1 cellular context compared by ENCODE assay signal in the genomic region with DNA sequence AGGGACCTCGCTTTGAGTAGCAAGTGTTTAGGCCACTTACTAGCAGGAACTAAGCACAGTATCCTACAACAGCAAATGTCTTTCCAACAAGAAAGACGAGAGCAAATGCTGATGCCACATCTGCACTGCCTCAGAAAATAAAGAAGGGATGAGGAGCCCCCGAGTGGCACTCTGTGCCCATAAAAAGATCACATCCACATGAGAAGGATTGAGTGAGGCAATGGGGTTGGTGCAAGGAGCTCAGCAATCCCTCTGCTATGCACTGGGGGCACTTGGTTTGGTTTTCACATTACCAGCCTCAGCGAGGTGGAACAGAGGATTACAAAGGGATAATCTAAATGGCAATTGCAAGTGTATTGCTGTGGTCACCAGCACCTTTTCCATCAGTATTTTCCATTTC.
TF ChIP-seq lines count a peak whose summit lies in the region.

No MANE protein-coding gene starts in this region.

TF ChIP-seq in K562, 482 proteins besides CTCF, POLR2A, EP300 and RAD21 (continued from another document):
- TF ChIP-seq, protein P1, sequence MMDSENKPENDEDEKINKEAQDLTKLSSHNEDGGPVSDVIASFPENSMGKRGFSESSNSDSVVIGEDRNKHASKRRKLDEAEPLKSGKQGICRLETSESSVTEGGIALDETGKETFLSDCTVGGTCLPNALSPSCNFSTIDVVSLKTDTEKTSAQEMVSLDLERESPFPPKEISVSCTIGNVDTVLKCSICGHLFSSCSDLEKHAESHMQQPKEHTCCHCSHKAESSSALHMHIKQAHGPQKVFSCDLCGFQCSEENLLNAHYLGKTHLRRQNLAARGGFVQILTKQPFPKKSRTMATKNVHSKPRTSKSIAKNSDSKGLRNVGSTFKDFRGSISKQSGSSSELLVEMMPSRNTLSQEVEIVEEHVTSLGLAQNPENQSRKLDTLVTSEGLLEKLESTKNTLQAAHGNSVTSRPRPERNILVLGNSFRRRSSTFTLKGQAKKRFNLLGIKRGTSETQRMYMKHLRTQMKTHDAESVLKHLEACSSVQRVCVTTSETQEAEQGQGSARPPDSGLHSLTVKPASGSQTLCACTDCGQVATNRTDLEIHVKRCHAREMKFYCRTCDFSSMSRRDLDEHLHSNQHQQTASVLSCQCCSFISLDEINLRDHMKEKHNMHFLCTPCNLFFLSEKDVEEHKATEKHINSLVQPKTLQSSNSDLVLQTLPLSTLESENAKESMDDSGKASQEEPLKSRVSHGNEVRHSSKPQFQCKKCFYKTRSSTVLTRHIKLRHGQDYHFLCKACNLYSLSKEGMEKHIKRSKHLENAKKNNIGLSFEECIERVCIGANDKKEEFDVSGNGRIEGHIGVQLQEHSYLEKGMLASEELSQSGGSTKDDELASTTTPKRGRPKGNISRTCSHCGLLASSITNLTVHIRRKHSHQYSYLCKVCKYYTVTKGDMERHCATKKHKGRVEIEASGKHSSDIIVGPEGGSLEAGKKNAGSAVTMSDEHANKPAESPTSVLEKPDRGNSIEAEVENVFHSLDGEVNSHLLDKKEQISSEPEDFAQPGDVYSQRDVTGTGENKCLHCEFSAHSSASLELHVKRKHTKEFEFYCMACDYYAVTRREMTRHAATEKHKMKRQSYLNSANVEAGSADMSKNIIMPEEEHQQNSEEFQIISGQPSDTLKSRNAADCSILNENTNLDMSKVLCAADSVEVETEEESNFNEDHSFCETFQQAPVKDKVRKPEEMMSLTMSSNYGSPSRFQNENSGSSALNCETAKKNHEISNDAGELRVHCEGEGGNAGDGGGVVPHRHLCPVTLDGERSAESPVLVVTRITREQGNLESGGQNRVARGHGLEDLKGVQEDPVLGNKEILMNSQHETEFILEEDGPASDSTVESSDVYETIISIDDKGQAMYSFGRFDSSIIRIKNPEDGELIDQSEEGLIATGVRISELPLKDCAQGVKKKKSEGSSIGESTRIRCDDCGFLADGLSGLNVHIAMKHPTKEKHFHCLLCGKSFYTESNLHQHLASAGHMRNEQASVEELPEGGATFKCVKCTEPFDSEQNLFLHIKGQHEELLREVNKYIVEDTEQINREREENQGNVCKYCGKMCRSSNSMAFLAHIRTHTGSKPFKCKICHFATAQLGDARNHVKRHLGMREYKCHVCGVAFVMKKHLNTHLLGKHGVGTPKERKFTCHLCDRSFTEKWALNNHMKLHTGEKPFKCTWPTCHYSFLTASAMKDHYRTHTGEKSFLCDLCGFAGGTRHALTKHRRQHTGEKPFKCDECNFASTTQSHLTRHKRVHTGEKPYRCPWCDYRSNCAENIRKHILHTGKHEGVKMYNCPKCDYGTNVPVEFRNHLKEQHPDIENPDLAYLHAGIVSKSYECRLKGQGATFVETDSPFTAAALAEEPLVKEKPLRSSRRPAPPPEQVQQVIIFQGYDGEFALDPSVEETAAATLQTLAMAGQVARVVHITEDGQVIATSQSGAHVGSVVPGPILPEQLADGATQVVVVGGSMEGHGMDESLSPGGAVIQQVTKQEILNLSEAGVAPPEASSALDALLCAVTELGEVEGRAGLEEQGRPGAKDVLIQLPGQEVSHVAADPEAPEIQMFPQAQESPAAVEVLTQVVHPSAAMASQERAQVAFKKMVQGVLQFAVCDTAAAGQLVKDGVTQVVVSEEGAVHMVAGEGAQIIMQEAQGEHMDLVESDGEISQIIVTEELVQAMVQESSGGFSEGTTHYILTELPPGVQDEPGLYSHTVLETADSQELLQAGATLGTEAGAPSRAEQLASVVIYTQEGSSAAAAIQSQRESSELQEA (IDR thresholded peaks at IDR 0.05; ENCODE audit: low read depth): no peak
